ENCODE assay signal across 11 cellular contexts in genomic region chrX:154833746-154834274, GRCh38. TPM values are rescaled to one million over a fixed set of nuclear protein-coding genes. Genes with fewer than 3 reads are reported as not detected.
"Had no signal": no experiment of that assay in that cellular context is flagged by ENCODE, and none has a peak within 500 bp of the region (broad histone marks: within the 10 kb centered on the region; RNA-seq: fewer than 3 reads in every experiment).

No MANE protein-coding gene starts in this region.

- H3K36me3 Mint-ChIP-seq: IgD-negative memory B cell had no signal

- H3K9me3 Mint-ChIP-seq: GM23338, HFFc6, IgD-negative memory B cell had no signal

- H3K36me3 ChIP-seq: HAP-1 had no signal

- H3K4me2 ChIP-seq: GM23338, KMS-11 had no signal

- H3K4me1 ChIP-seq: HAP-1 had no signal

- H3K9ac ChIP-seq: KMS-11 had no signal

- H3K27ac Mint-ChIP-seq: GM23338, HFFc6, IgD-negative memory B cell had no signal

- H3K27me3 Mint-ChIP-seq: IgD-negative memory B cell had no signal

- H2AFZ ChIP-seq: GM23338 had no signal

- DNase-seq: H7, HFFc6, Karpas-422 had no signal

- H3K9me3 ChIP-seq: HAP-1 had no signal

- FAIRE-seq: HepG2 had no signal

- H3K27ac ChIP-seq: HL-60, KMS-11 had no signal

- H3K4me3 Mint-ChIP-seq: GM23338, HFFc6, IgD-negative memory B cell had no signal

- H3K4me3 ChIP-seq: GM23338, HAP-1 had no signal

RNA-seq across cellular contexts. Expression of gene SMIM9, which starts 0.7 kb away (rescaled TPM):
- total RNA-seq: GM23338, H4, H7, HepG2, HFFc6, HT1080 had no signal
- polyA plus RNA-seq: GM23338, HepG2, IgD-negative memory B cell had no signal
